ENCODE assay signal across 20 cellular contexts in the genomic region with DNA sequence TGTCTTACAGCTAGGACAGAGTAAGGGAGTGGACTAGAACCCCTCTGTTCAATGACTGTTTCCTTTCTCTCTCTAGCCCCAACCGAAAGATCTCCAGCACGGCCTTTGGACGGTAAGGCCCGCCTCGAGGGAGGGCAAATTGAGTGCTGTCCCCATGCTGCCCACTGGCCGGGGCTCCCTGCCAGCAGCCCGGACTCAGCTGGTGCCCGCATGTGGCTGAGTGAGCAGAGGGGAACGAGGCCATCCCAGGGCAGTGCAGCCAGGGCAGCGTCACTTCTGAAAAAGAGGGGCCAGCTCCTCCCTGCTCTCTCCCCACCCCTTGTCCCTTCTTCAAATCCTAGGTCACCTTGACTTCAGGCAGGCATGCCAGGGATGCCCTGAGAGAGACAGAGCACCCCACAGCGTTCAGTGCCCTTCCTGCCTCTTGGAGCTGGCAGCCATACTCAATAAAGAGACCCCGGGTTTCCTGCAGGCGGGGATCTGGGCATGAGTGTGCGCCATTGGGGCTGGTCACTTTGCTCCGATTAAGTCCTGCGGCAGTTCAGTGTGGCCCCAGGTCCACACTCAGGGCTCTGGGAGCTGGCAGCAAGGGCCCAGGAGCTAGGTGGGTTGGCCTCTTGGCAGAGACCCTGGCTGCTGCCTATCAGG.
DNase-seq lines count a peak whose midpoint lies in the region; ATAC-seq and TF ChIP-seq lines count a peak whose summit lies in the region.
"Had no signal": no experiment of that assay in that cellular context is flagged by ENCODE, and none has a peak within 500 bp of the region (broad histone marks: within the 10 kb centered on the region; RNA-seq: fewer than 3 reads in every experiment).

No MANE protein-coding gene starts in this region.

- H3K9me3 ChIP-seq in right atrium auricular region: peaks cover 0 to 3% of the 10 kb centered on the region in 2 donors
- peaks cover 0 to 15% (median 11%) of the 10 kb centered on the region in 8 donors for H3K9me3 ChIP-seq in spleen
- H3K9me3 ChIP-seq in gastroesophageal sphincter: no peaks in the 10 kb centered on the region
- no peaks in the 10 kb centered on the region for H3K9me3 ChIP-seq in ovary
- H3K9me3 ChIP-seq: BE2C had no signal

- TF ChIP-seq POLR2A in spleen (IDR thresholded peaks at IDR 0.05) (no peak), gastroesophageal sphincter (IDR thresholded peaks at IDR 0.05) (no peak), ovary (IDR thresholded peaks at IDR 0.05) (no peak)

- H3K36me3 ChIP-seq in right atrium auricular region: no peaks in the 10 kb centered on the region
- peaks cover 0 to 98% (median 40%) of the 10 kb centered on the region in 6 donors for H3K36me3 ChIP-seq in spleen
- no peaks in the 10 kb centered on the region for H3K36me3 ChIP-seq in gastroesophageal sphincter
- no peaks in the 10 kb centered on the region for H3K36me3 ChIP-seq in ovary
- H3K36me3 ChIP-seq: BE2C had no signal

- H3K27me3 ChIP-seq in right atrium auricular region (no peaks in the 10 kb centered on the region), spleen (replicated peaks in 1 of 7) (no peaks in the 10 kb centered on the region), gastroesophageal sphincter (peaks cover 13% of the 10 kb centered on the region), ovary (no peaks in the 10 kb centered on the region)
- H3K27me3 ChIP-seq: BE2C had no signal

- DNase-seq in Right ventricle myocardium inferior (ENCODE audit: missing footprints) (no peak), right atrium auricular region (ENCODE audit: low spot score) (no peak), globus pallidus (ENCODE audit: low spot score) (peak; percentile 46), medulla oblongata (ENCODE audit: extremely low spot score) (peak; percentile 43), spleen (peak; percentile 58), ovary (no peak)
- DNase-seq: BE2C; CD4-positive, CD25-positive, alpha-beta regulatory T cell; COR-L47; DMS 273 treated with DMSO at 0.1 percent for 48 hours; DND-41; IMR-90; NCI-H1417; NCI-H187 treated with DMSO at 0.1 percent for 48 hours; NCI-H2227 treated with DMSO at 0.1 percent for 48 hours; NCI-H510A treated with DMSO at 0.1 percent for 48 hours; NCI-H774 had no signal

- no peak for TF ChIP-seq CTCF in right atrium auricular region (IDR thresholded peaks at IDR 0.05)
- no peak for TF ChIP-seq CTCF in spleen (IDR thresholded peaks at IDR 0.05 in 8 of 11, conservative IDR thresholded peaks at IDR 0.05 in 3 of 11)
- TF ChIP-seq CTCF in gastroesophageal sphincter (IDR thresholded peaks at IDR 0.05): no peak
- no peak for TF ChIP-seq CTCF in ovary (IDR thresholded peaks at IDR 0.05)

- intact Hi-C loops in Right ventricle myocardium inferior (cut with DNase I) (no loop called here), spleen (cut with DNase I; ENCODE audit: low total_unique reads) (no loop called here), ovary (cut with DNase I) (loop anchor here in 2 of 4 donors (10.0 kb wide), 1 partner anchor 88 kb away; no protein-coding TSS in a partner anchor)

- WGBS in spleen, 5 donors: 92 to 97% (median 95%) methylated on average over 10 to 16 of the region's 16 CpGs
- WGBS in gastroesophageal sphincter (ENCODE audit: low coverage in 1 of 2), 2 donors: 100% methylated on average over 1 of the region's 16 CpGs; no CpG with 5 or more reads in 1 of the 2 donors
- 88 to 93% (median 90%) methylated on average over 15 to 16 of the region's 16 CpGs for WGBS in ovary, 3 donors

- peak; percentile 38 for ATAC-seq in Right ventricle myocardium inferior
- ATAC-seq in gastroesophageal sphincter: no peak
- ATAC-seq in GM18873 (IDR thresholded peaks at IDR 0.05; ENCODE audit: low FRiP score, unreplicated experiment): no peak

- TF ChIP-seq EP300 in gastroesophageal sphincter (IDR thresholded peaks at IDR 0.05) (no peak), ovary (IDR thresholded peaks at IDR 0.05) (no peak)

- H3K4me3 ChIP-seq in right atrium auricular region: no peak overlapping the region
- no peak overlapping the region for H3K4me3 ChIP-seq in spleen
- no peak overlapping the region for H3K4me3 ChIP-seq in gastroesophageal sphincter
- no peak overlapping the region for H3K4me3 ChIP-seq in ovary

- H3K4me1 ChIP-seq in right atrium auricular region (peaks cover 0 to 5% of the 10 kb centered on the region in 2 donors), spleen (peaks cover 0 to 15% (median 9%) of the 10 kb centered on the region in 6 donors), gastroesophageal sphincter (peaks cover 0 to 6% (median 0%) of the 10 kb centered on the region in 3 donors), ovary (ENCODE audit: insufficient read depth) (no peaks in the 10 kb centered on the region)
- H3K4me1 ChIP-seq: BE2C had no signal

- no peak overlapping the region for H3K27ac ChIP-seq in right atrium auricular region
- H3K27ac ChIP-seq in spleen: no peak overlapping the region
- no peak overlapping the region for H3K27ac ChIP-seq in gastroesophageal sphincter
- H3K27ac ChIP-seq in ovary: no peak overlapping the region
- H3K27ac ChIP-seq: HL-60 had no signal

Comparison
In these comparisons a context has a peak if more than half of its experiments do, and no peak if none do; other contexts are left out.
1. DNase-seq: peak in globus pallidus (single experiment), medulla oblongata (single experiment) and spleen (single experiment); none in Right ventricle myocardium inferior (single experiment), right atrium auricular region (single experiment) and ovary (0 of 5).